Comparison of ENCODE assay signal across 8 cellular contexts in the genomic region with DNA sequence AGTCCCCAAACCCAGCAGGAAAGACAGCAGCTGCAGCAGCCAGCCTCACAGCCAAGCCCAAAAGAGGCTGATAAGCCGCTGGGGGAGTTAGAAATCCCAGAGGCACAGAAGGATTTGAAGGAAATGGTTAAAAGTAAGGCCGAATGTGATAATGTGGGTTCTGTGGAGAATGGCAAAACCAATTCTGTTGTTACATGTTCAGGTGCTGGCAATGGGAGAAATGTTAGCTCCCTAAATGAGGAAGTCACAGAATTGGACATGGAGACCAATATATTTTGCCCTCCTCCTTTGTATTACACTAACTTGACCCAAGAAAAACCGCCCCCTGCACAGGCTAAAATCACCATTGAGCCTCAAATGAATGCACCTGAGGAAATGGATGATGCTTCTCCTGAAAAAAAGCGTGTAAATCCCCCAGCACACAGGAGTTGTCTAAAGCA. TPM values are rescaled to one million over a fixed set of nuclear protein-coding genes. Genes with fewer than 3 reads are reported as not detected.
DNase-seq lines count a peak whose midpoint lies in the region; ATAC-seq and TF ChIP-seq lines count a peak whose summit lies in the region.

No MANE protein-coding gene starts in this region.

- H3K36me3 ChIP-seq in DOHH2 (ENCODE audit: control insufficient read depth, low read length): no peaks in the 10 kb centered on the region
- no peaks in the 10 kb centered on the region for H3K36me3 ChIP-seq in OCI-LY7 (ENCODE audit: insufficient read depth, low read length)
- H3K36me3 ChIP-seq in esophagus (ENCODE audit: control insufficient read depth in 2 of 2, insufficient read depth in 2 of 2, low read length in 1 of 2): no peaks in the 10 kb centered on the region
- no peaks in the 10 kb centered on the region for H3K36me3 ChIP-seq in parathyroid adenoma (ENCODE audit: control insufficient read depth, insufficient read depth, low read length)

- peak overlapping the region; percentile 74 for H3K4me2 ChIP-seq in DOHH2 (ENCODE audit: low read length)
- H3K4me2 ChIP-seq in OCI-LY7 (ENCODE audit: low read length): peak overlapping the region; percentile 72
- H3K4me2 ChIP-seq in parathyroid adenoma (ENCODE audit: low read length): peak overlapping the region; percentile 82

- H3K27me3 ChIP-seq in DOHH2 (ENCODE audit: control insufficient read depth, low read length) (no peaks in the 10 kb centered on the region), esophagus (ENCODE audit: control insufficient read depth in 1 of 2, insufficient read depth in 2 of 2, low read length in 2 of 2) (no peaks in the 10 kb centered on the region), parathyroid adenoma (ENCODE audit: control insufficient read depth, insufficient read depth, low read length) (no peaks in the 10 kb centered on the region)

- H3K4me1 ChIP-seq in DOHH2 (ENCODE audit: control insufficient read depth, low read length): peaks cover 17% of the 10 kb centered on the region
- peaks cover 9% of the 10 kb centered on the region for H3K4me1 ChIP-seq in OCI-LY7 (ENCODE audit: insufficient read depth, low read length, poor library complexity, severe bottlenecking)
- peaks cover 0 to 11% of the 10 kb centered on the region in 2 donors for H3K4me1 ChIP-seq in esophagus (ENCODE audit: control insufficient read depth in 2 of 2, insufficient read depth in 2 of 2, low read length in 1 of 2)
- H3K4me1 ChIP-seq in parathyroid adenoma: no peaks in the 10 kb centered on the region

- no peak overlapping the region for H3K9ac ChIP-seq in parathyroid adenoma

- no peak for ATAC-seq in GM18498 (IDR thresholded peaks at IDR 0.05; ENCODE audit: unreplicated experiment)
- no peak for ATAC-seq in GM18867 (IDR thresholded peaks at IDR 0.05; ENCODE audit: unreplicated experiment)
- no peak for ATAC-seq in HG03139 (IDR thresholded peaks at IDR 0.05; ENCODE audit: unreplicated experiment)
- no peak for ATAC-seq in sciatic nerve

- H3K9me2 ChIP-seq in DOHH2 (replicated peaks; ENCODE audit: control insufficient read depth, low read length) (no peaks in the 10 kb centered on the region), OCI-LY7 (ENCODE audit: insufficient read depth, low read length) (no peaks in the 10 kb centered on the region)

- 76 to 80% methylated on average over 4 of the region's 4 CpGs for WGBS in esophagus, 2 donors

- no peak for DNase-seq in OCI-LY7 (ENCODE audit: low spot score)
- DNase-seq in sciatic nerve (ENCODE audit: low spot score): no peak

- no peaks in the 10 kb centered on the region for H3K79me2 ChIP-seq in DOHH2 (ENCODE audit: control insufficient read depth, low read length)
- H3K79me2 ChIP-seq in OCI-LY7 (ENCODE audit: insufficient read depth, low read depth, low read length): no peaks in the 10 kb centered on the region
- H3K79me2 ChIP-seq in parathyroid adenoma: no peaks in the 10 kb centered on the region

- TF ChIP-seq CTCF in DOHH2 (IDR thresholded peaks at IDR 0.05; ENCODE audit: low read depth, low read length, poor library complexity, severe bottlenecking) (no peak), OCI-LY7 (conservative IDR thresholded peaks at IDR 0.05; ENCODE audit: low read length) (no peak), parathyroid adenoma (IDR thresholded peaks at IDR 0.05) (no peak)

- H3K9me3 ChIP-seq in DOHH2 (ENCODE audit: control insufficient read depth, insufficient read depth, low read length) (no peaks in the 10 kb centered on the region), OCI-LY7 (ENCODE audit: low read length) (no peaks in the 10 kb centered on the region), esophagus (ENCODE audit: control insufficient read depth in 2 of 2, insufficient read depth in 1 of 2, low read depth in 1 of 2, low read length in 1 of 2) (no peaks in the 10 kb centered on the region), parathyroid adenoma (ENCODE audit: control insufficient read depth, low read length) (no peaks in the 10 kb centered on the region)

- no TSS peak for BruUV-seq in OCI-LY7 (replicated peaks; lab: Mats Ljungman, UMichigan)

- H3K4me3 ChIP-seq in DOHH2 (ENCODE audit: low read length) (peak overlapping the region; percentile 77), OCI-LY7 (ENCODE audit: low read depth, low read length, poor library complexity, severe bottlenecking) (peak overlapping the region; percentile 79), esophagus (ENCODE audit: low read depth in 1 of 2, low read length in 2 of 2) (peak overlapping the region; percentile 67 to 91), parathyroid adenoma (ENCODE audit: low read depth, low read length) (peak overlapping the region; percentile 65)

- no peaks in the 10 kb centered on the region for H3F3A ChIP-seq in DOHH2 (ENCODE audit: control insufficient read depth, insufficient read depth)

- H3K27ac ChIP-seq in DOHH2 (ENCODE audit: low read depth, low read length) (no peak overlapping the region), OCI-LY7 (ENCODE audit: low read depth, low read length, poor library complexity, severe bottlenecking) (no peak overlapping the region), esophagus (ENCODE audit: low read depth in 2 of 2, low read length in 1 of 2) (peak overlapping the region in 1 of 2 donors; percentile 50), parathyroid adenoma (no peak overlapping the region)

- peak overlapping the region; percentile 96; the same call in 1 of the 2 replicates for H2AFZ ChIP-seq in OCI-LY7 (ENCODE audit: low read length)
- H2AFZ ChIP-seq in parathyroid adenoma: peak overlapping the region; percentile 90

- H4K20me1 ChIP-seq in DOHH2 (ENCODE audit: control insufficient read depth, insufficient read depth, low read depth, low read length) (no peaks in the 10 kb centered on the region), OCI-LY7 (ENCODE audit: insufficient read depth, low read length) (no peaks in the 10 kb centered on the region)

- POLR2A ChIA-PET in OCI-LY7 (lab: Charles Lee): no interaction called here

- intact Hi-C loops in OCI-LY7 (cut with micrococcal nuclease; ENCODE audit: unreplicated experiment): loop anchor here (10.0 kb wide), 1 partner anchor 171 kb away; a partner anchor contains a TSS
- intact Hi-C loops in sciatic nerve (cut with DNase I): no loop called here

- CTCF ChIA-PET in OCI-LY7 (lab: Charles Lee; ENCODE audit: unreplicated experiment): no interaction called here

RNA-seq across cellular contexts. Expression of a gene that starts 0.9 kb away (rescaled TPM):
- 2.9 and 4.9 TPM in 2 replicates for total RNA-seq in OCI-LY7 (2014; rRNA removed; shearing (Covaris generic))
- total RNA-seq in OCI-LY7 (2022) (1.6 and 1.8 TPM in 2 replicates), sciatic nerve (2.3 TPM)
- under 1 TPM; 0.45 to 0.52 TPM for polyA plus RNA-seq in esophagus
